2 cellular contexts compared by ENCODE assay signal in genomic region chr13:112712451-112712881, GRCh38.
TF ChIP-seq lines count a peak whose summit lies in the region.

No MANE protein-coding gene starts in this region.

TF ChIP-seq in HCT116, 20 proteins besides CTCF, POLR2A, EP300 and RAD21 (continued from another document):
- TF ChIP-seq REST (IDR thresholded peaks at IDR 0.05; ENCODE audit: low read depth), result no peak
- TF ChIP-seq MAX (IDR thresholded peaks at IDR 0.05), result no peak
- TF ChIP-seq ZNF274 (IDR thresholded peaks at IDR 0.05; ENCODE audit: low read depth, low read length), result no peak
- no peak for TF ChIP-seq ELF1 (IDR thresholded peaks at IDR 0.05; ENCODE audit: borderline replicate concordance, low read depth)
- no peak for TF ChIP-seq ZFX (IDR thresholded peaks at IDR 0.05)
- no peak for TF ChIP-seq CEBPB (IDR thresholded peaks at IDR 0.05; ENCODE audit: low read depth)
- TF ChIP-seq FOSL1 (IDR thresholded peaks at IDR 0.05; ENCODE audit: low read depth), result no peak
- TF ChIP-seq ZBTB33 (IDR thresholded peaks at IDR 0.05; ENCODE audit: extremely low read depth, insufficient replicate concordance, low read length), result no peak
- TF ChIP-seq EGR1 (IDR thresholded peaks at IDR 0.05; ENCODE audit: low read depth), result no peak
TF ChIP-seq in HCT116: peak in this region for 0.

TF ChIP-seq in liver, 16 proteins besides CTCF, POLR2A, EP300 and RAD21 (continued from another document):
- TF ChIP-seq ZBTB33 (IDR thresholded peaks at IDR 0.05) (no peak), REST (IDR thresholded peaks at IDR 0.05) (no peak), HNF4G (IDR thresholded peaks at IDR 0.05) (no peak), RXRA (IDR thresholded peaks at IDR 0.05) (no peak), EGR1 (IDR thresholded peaks at IDR 0.05; ENCODE audit: low read depth in 2 of 2) (no peak), JUND (IDR thresholded peaks at IDR 0.05) (no peak), ATF3 (IDR thresholded peaks at IDR 0.05) (no peak), NR2F2 (IDR thresholded peaks at IDR 0.05) (no peak), MAX (IDR thresholded peaks at IDR 0.05) (no peak)
